Comparison of ENCODE assay signal across 1 cellular context in genomic region chr6:36042618-36043260, GRCh38.
TF ChIP-seq lines count a peak whose summit lies in the region.

No MANE protein-coding gene starts in this region.

TF ChIP-seq in K562, 482 proteins besides CTCF, POLR2A, EP300 and RAD21:
- TF ChIP-seq ZBED1 (IDR thresholded peaks at IDR 0.05) (no peak), ZNF121 (CRISPR knock-in tag; conservative IDR thresholded peaks at IDR 0.05) (peak; percentile 60)
